In genomic region chr3:4655145-4656045, GRCh38 we compare ENCODE assay signal across 25 cellular contexts.
DNase-seq lines count a peak whose midpoint lies in the region; ATAC-seq, FAIRE-seq and TF ChIP-seq lines count a peak whose summit lies in the region.
"Had no signal": no experiment of that assay in that cellular context is flagged by ENCODE, and none has a peak within 500 bp of the region (broad histone marks: within the 10 kb centered on the region; RNA-seq: fewer than 3 reads in every experiment).

No MANE protein-coding gene starts in this region.

- DNase-seq in Right ventricle myocardium inferior (ENCODE audit: missing footprints) (peak; percentile 66), left ventricle myocardium inferior (no peak), bronchial epithelial cell (ENCODE audit: low read depth) (no peak), nephron progenitor cell (no peak), upper lobe of right lung (no peak), T-helper 17 cell (no peak)
- DNase-seq: activated CD4-positive, alpha-beta T cell treated with anti-CD3 and anti-CD28 coated beads, Interleukin-2, amount 50 U/mL, for 1 hour; activated CD4-positive, CD25-positive, alpha-beta regulatory T cell; activated gamma-delta T cell treated with Interleukin-2 at 50 U/mL for 16 hours; activated naive CD8-positive, alpha-beta T cell treated with anti-CD3 and anti-CD28 coated beads, Interleukin-2, amount 10 ng/mL, durations not matched to agents 7 days and 5 days; activated T-cell treated with anti-CD3 and anti-CD28 coated beads, Interleukin-2, amount 50 U/mL, for 4 hours; COR-L47; effector memory CD4-positive, alpha-beta T cell; stimulated activated CD4-positive, alpha-beta T cell treated with anti-CD3 and anti-CD28 coated beads, Interleukin-2, amount 100 ng/mL, for 48 hours; T-helper 1 cell had no signal

- H3K9me3 ChIP-seq in left ventricle myocardium inferior (replicated peaks) (no peaks in the 10 kb centered on the region), upper lobe of right lung (no peaks in the 10 kb centered on the region), T-helper 17 cell (ENCODE audit: control insufficient read depth, low read length, poor library complexity, severe bottlenecking) (no peaks in the 10 kb centered on the region)
- H3K9me3 ChIP-seq: colonic mucosa, transverse colon had no signal

- H3K9me3 Mint-ChIP-seq in nephron progenitor cell: no peaks in the 10 kb centered on the region
- H3K9me3 Mint-ChIP-seq: activated naive CD8-positive, alpha-beta T cell treated with anti-CD3 and anti-CD28 coated beads, Interleukin-2, amount 10 ng/mL, durations not matched to agents 7 days and 5 days; activated T-cell treated with anti-CD3 and anti-CD28 coated beads, Interleukin-2, amount 50 U/mL, for 4 hours; memory B cell; nephron had no signal

- H3K4me3 Mint-ChIP-seq in nephron progenitor cell (no peak overlapping the region), T-helper 17 cell (no peak overlapping the region)
- H3K4me3 Mint-ChIP-seq: activated naive CD8-positive, alpha-beta T cell treated with anti-CD3 and anti-CD28 coated beads, Interleukin-2, amount 10 ng/mL, durations not matched to agents 7 days and 5 days; activated T-cell treated with anti-CD3 and anti-CD28 coated beads, Interleukin-2, amount 50 U/mL, for 4 hours; memory B cell; nephron had no signal

- ATAC-seq in Right ventricle myocardium inferior: no peak
- ATAC-seq in upper lobe of right lung: peak; percentile 7
- ATAC-seq in HG02840 (IDR thresholded peaks at IDR 0.05; ENCODE audit: low FRiP score, unreplicated experiment): no peak
- ATAC-seq in T-helper 17 cell: no peak
- no peak for ATAC-seq in GM21360 (IDR thresholded peaks at IDR 0.05; ENCODE audit: unreplicated experiment)
- ATAC-seq: activated T-cell treated with anti-CD3 and anti-CD28 coated beads, Interleukin-2, amount 50 U/mL, for 4 hours had no signal

- H3K27ac ChIP-seq in left ventricle myocardium inferior (replicated peaks): no peak overlapping the region
- H3K27ac ChIP-seq in upper lobe of right lung: no peak overlapping the region
- H3K27ac ChIP-seq: C4-2B, cardiac muscle cell, colonic mucosa, parathyroid adenoma had no signal

- TF ChIP-seq CTCF in left ventricle myocardium inferior (IDR thresholded peaks at IDR 0.05; ENCODE audit: borderline replicate concordance): no peak
- no peak for TF ChIP-seq CTCF in bronchial epithelial cell (IDR thresholded peaks at IDR 0.05; ENCODE audit: insufficient read depth, low read length, severe bottlenecking)
- TF ChIP-seq CTCF in nephron progenitor cell (IDR thresholded peaks at IDR 0.05): no peak
- TF ChIP-seq CTCF in upper lobe of right lung (IDR thresholded peaks at IDR 0.05): no peak

- intact Hi-C loops in Right ventricle myocardium inferior (cut with DNase I): loop anchor here (2.0 kb wide), 1 partner anchor 401 kb away; no protein-coding TSS in a partner anchor
- intact Hi-C loops in left ventricle myocardium inferior (cut with micrococcal nuclease): no loop called here
- intact Hi-C loops in upper lobe of right lung (cut with DNase I): no loop called here

- H3K27me3 Mint-ChIP-seq in nephron progenitor cell (ENCODE audit: low read depth, poor library complexity) (no peaks in the 10 kb centered on the region), T-helper 17 cell (no peaks in the 10 kb centered on the region)
- H3K27me3 Mint-ChIP-seq: activated naive CD8-positive, alpha-beta T cell treated with anti-CD3 and anti-CD28 coated beads, Interleukin-2, amount 10 ng/mL, durations not matched to agents 7 days and 5 days; memory B cell had no signal

- H3K36me3 ChIP-seq in left ventricle myocardium inferior (peaks cover 33% of the 10 kb centered on the region), bronchial epithelial cell (ENCODE audit: control insufficient read depth, insufficient read depth, low read length) (no peaks in the 10 kb centered on the region), upper lobe of right lung (peaks cover 36% of the 10 kb centered on the region)
- H3K36me3 ChIP-seq: cardiac muscle cell, colonic mucosa had no signal

- H3K27ac Mint-ChIP-seq in nephron progenitor cell: peak overlapping the region; percentile 50
- H3K27ac Mint-ChIP-seq in T-helper 17 cell: no peak overlapping the region
- H3K27ac Mint-ChIP-seq: activated naive CD8-positive, alpha-beta T cell treated with anti-CD3 and anti-CD28 coated beads, Interleukin-2, amount 10 ng/mL, durations not matched to agents 7 days and 5 days had no signal

- H3K36me3 Mint-ChIP-seq in nephron progenitor cell (ENCODE audit: low read depth) (peaks cover 79% of the 10 kb centered on the region), T-helper 17 cell (ENCODE audit: low read depth) (peaks cover 14% of the 10 kb centered on the region)

- H3K4me3 ChIP-seq in left ventricle myocardium inferior (no peak overlapping the region), bronchial epithelial cell (ENCODE audit: low read depth, low read length) (no peak overlapping the region), upper lobe of right lung (no peak overlapping the region)
- H3K4me3 ChIP-seq: cardiac muscle cell, colonic mucosa, transverse colon had no signal

- H3K27me3 ChIP-seq in left ventricle myocardium inferior (ENCODE audit: low read depth) (no peaks in the 10 kb centered on the region), bronchial epithelial cell (ENCODE audit: control insufficient read depth, insufficient read depth, low read length) (no peaks in the 10 kb centered on the region), upper lobe of right lung (no peaks in the 10 kb centered on the region)
- H3K27me3 ChIP-seq: cardiac muscle cell, colonic mucosa, transverse colon had no signal

- H3K4me1 ChIP-seq in left ventricle myocardium inferior (peaks cover 17% of the 10 kb centered on the region), upper lobe of right lung (no peaks in the 10 kb centered on the region)
- H3K4me1 ChIP-seq: colonic mucosa, parathyroid adenoma, transverse colon had no signal

- FAIRE-seq in bronchial epithelial cell (lab: Jason Lieb, UNC): peak; percentile 23
- FAIRE-seq: GM12892 had no signal

- H3K4me1 Mint-ChIP-seq in nephron progenitor cell (peaks cover 18% of the 10 kb centered on the region), T-helper 17 cell (no peaks in the 10 kb centered on the region)
- H3K4me1 Mint-ChIP-seq: memory B cell had no signal
